In genomic region chr3:70506775-70507174, GRCh38 we compare ENCODE assay signal across 7 cellular contexts.
"Had no signal": no experiment of that assay in that cellular context is flagged by ENCODE, and none has a peak within 500 bp of the region (broad histone marks: within the 10 kb centered on the region; RNA-seq: fewer than 3 reads in every experiment).

No MANE protein-coding gene starts in this region.

- FAIRE-seq: HepG2, HTR-8/SVneo had no signal

- DNase-seq: IMR-90, KBM-7, KG1 had no signal

- H3K27ac ChIP-seq: HL-60, KMS-11 had no signal

- H3K4me2 ChIP-seq: KMS-11 had no signal

- ATAC-seq: HepG2 had no signal

- H3K9ac ChIP-seq: KMS-11 had no signal
